26 cellular contexts compared by ENCODE assay signal in the genomic region with DNA sequence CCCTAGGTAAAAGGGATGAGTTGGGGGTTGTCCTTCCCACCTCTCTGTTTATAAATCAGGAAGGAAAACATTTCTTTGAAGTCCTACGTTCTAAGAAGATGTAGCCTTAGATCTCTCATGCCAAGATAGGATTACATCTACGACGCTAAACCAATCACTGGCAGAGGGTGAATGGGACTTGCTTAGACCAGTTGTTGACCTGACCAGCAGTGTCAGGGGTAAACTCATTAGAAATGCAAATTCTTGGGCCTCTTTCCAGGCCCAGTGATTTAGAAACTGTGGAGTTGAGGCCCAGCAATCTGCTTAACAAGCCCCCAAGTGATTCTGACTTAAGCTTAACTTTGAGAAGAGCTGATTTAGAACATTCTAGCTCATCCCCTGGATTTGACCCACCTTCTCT.
"Had no signal": no experiment of that assay in that cellular context is flagged by ENCODE, and none has a peak within 500 bp of the region (broad histone marks: within the 10 kb centered on the region; RNA-seq: fewer than 3 reads in every experiment).

No MANE protein-coding gene starts in this region.

- H3K27ac ChIP-seq: neural progenitor cell, pancreas, psoas muscle, right lobe of liver, sigmoid colon, stomach, thoracic aorta, thyroid gland, tibial nerve, upper lobe of left lung, vagina had no signal

- H3K36me3 Mint-ChIP-seq: natural killer cell treated with Interleukin-12 subunit alpha and Interleukin-12 subunit beta and Interleukin-15 and Interleukin-18, amount 100 ng/mL, for 72 hours; stimulated activated effector memory CD8-positive, alpha-beta T cell treated with anti-CD3 and anti-CD28 coated beads, Interleukin-12 subunit alpha, Interleukin-12 subunit beta, amount 100 ng/mL, for 72 hours had no signal

- H3K27me3 Mint-ChIP-seq: naive thymus-derived CD8-positive, alpha-beta T cell; natural killer cell treated with Interleukin-12 subunit alpha and Interleukin-12 subunit beta and Interleukin-15 and Interleukin-18, amount 100 ng/mL, for 72 hours; progenitor cell of endocrine pancreas; stimulated activated naive B cell treated with anti-CD40 and anti-IgM and Interleukin-4, amounts not matched to agents 10 μg/mL and 1 μg/mL and 100 μg/mL, for 72 hours; stimulated activated naive CD8-positive, alpha-beta T cell treated with anti-CD3 and anti-CD28 coated beads, Interleukin-15, Interleukin-2, amounts not matched to agents 100 ng/mL and 50 ng/mL, for 24 hours had no signal

- H3K4me3 Mint-ChIP-seq: naive thymus-derived CD8-positive, alpha-beta T cell; natural killer cell treated with Interleukin-12 subunit alpha and Interleukin-12 subunit beta and Interleukin-15 and Interleukin-18, amount 100 ng/mL, for 72 hours; neural progenitor cell; stimulated activated effector memory CD8-positive, alpha-beta T cell treated with anti-CD3 and anti-CD28 coated beads, Interleukin-12 subunit alpha, Interleukin-12 subunit beta, amount 100 ng/mL, for 72 hours; stimulated activated naive B cell treated with anti-CD40 and anti-IgM and Interleukin-4, amounts not matched to agents 10 μg/mL and 1 μg/mL and 100 μg/mL, for 72 hours; stimulated activated naive CD8-positive, alpha-beta T cell treated with anti-CD3 and anti-CD28 coated beads, Interleukin-15, Interleukin-2, amounts not matched to agents 100 ng/mL and 50 ng/mL, for 24 hours had no signal

- H3K36me3 ChIP-seq: neural progenitor cell, pancreas, right lobe of liver, thoracic aorta, thyroid gland, vagina had no signal

- H3K9me3 Mint-ChIP-seq: natural killer cell treated with Interleukin-12 subunit alpha and Interleukin-12 subunit beta and Interleukin-15 and Interleukin-18, amount 100 ng/mL, for 72 hours; neural progenitor cell; stimulated activated effector memory CD8-positive, alpha-beta T cell treated with anti-CD3 and anti-CD28 coated beads, Interleukin-12 subunit alpha, Interleukin-12 subunit beta, amount 100 ng/mL, for 72 hours; stimulated activated naive B cell treated with anti-CD40 and anti-IgM and Interleukin-4, amounts not matched to agents 10 μg/mL and 1 μg/mL and 100 μg/mL, for 72 hours; stimulated activated naive CD8-positive, alpha-beta T cell treated with anti-CD3 and anti-CD28 coated beads, Interleukin-15, Interleukin-2, amounts not matched to agents 100 ng/mL and 50 ng/mL, for 24 hours had no signal

- H3K4me1 ChIP-seq: neural progenitor cell, psoas muscle, right lobe of liver, sigmoid colon, stomach, thyroid gland, tibial nerve, upper lobe of left lung, vagina had no signal

- H3K4me1 Mint-ChIP-seq: neural progenitor cell; stimulated activated effector memory CD8-positive, alpha-beta T cell treated with anti-CD3 and anti-CD28 coated beads, Interleukin-12 subunit alpha, Interleukin-12 subunit beta, amount 100 ng/mL, for 72 hours; stimulated activated naive B cell treated with anti-CD40 and anti-IgM and Interleukin-4, amounts not matched to agents 10 μg/mL and 1 μg/mL and 100 μg/mL, for 72 hours had no signal

- H3K4me3 ChIP-seq: neural progenitor cell, pancreas, psoas muscle, right lobe of liver, sigmoid colon, stomach, thoracic aorta, thyroid gland, tibial nerve, upper lobe of left lung, vagina had no signal

- H3K4me2 ChIP-seq: neural progenitor cell had no signal

- H3K27me3 ChIP-seq: neural progenitor cell, pancreas, right lobe of liver, sigmoid colon, stomach, thyroid gland, tibial nerve, upper lobe of left lung, vagina had no signal

- H3K9ac ChIP-seq: neural progenitor cell had no signal

- H2AFZ ChIP-seq: neural progenitor cell had no signal

- H3K27ac Mint-ChIP-seq: naive thymus-derived CD8-positive, alpha-beta T cell; natural killer cell treated with Interleukin-12 subunit alpha and Interleukin-12 subunit beta and Interleukin-15 and Interleukin-18, amount 100 ng/mL, for 72 hours; neural progenitor cell; progenitor cell of endocrine pancreas; stimulated activated effector memory CD8-positive, alpha-beta T cell treated with anti-CD3 and anti-CD28 coated beads, Interleukin-12 subunit alpha, Interleukin-12 subunit beta, amount 100 ng/mL, for 72 hours; stimulated activated naive B cell treated with anti-CD40 and anti-IgM and Interleukin-4, amounts not matched to agents 10 μg/mL and 1 μg/mL and 100 μg/mL, for 72 hours; stimulated activated naive CD8-positive, alpha-beta T cell treated with anti-CD3 and anti-CD28 coated beads, Interleukin-15, Interleukin-2, amounts not matched to agents 100 ng/mL and 50 ng/mL, for 24 hours had no signal

- DNase-seq: naive thymus-derived CD8-positive, alpha-beta T cell; pancreas; posterior cingulate gyrus; psoas muscle; right cardiac atrium; right lobe of liver; sigmoid colon; small intestine; stimulated activated CD4-positive, alpha-beta T cell treated with anti-CD3 and anti-CD28 coated beads, Interleukin-15, amount 100 ng/mL, for 24 hours; stimulated activated CD4-positive, alpha-beta T cell treated with anti-CD3 and anti-CD28 coated beads, Interleukin-2, amount 100 ng/mL, for 24 hours; stimulated activated CD4-positive, alpha-beta T cell treated with anti-CD3 and anti-CD28 coated beads, Interleukin-2, amount 100 ng/mL, for 48 hours; stimulated activated CD4-positive, alpha-beta T cell treated with anti-CD3 and anti-CD28 coated beads, Interleukin-4, amount 100 ng/mL, for 24 hours; stimulated activated naive B cell treated with anti-CD40 and anti-IgM and Interleukin-4, amounts not matched to agents 10 μg/mL and 1 μg/mL and 100 μg/mL, for 72 hours; stimulated activated naive CD4-positive, alpha-beta T cell treated with Interleukin-2 at 50 U/mL for 16 hours; stomach; thyroid gland; trophoblast cell; upper lobe of left lung had no signal

- H3K9me3 ChIP-seq: pancreas, psoas muscle, right lobe of liver, sigmoid colon, stomach, thoracic aorta, thyroid gland, tibial nerve, upper lobe of left lung, vagina had no signal
